ENCODE assay signal across 8 cellular contexts in the genomic region with DNA sequence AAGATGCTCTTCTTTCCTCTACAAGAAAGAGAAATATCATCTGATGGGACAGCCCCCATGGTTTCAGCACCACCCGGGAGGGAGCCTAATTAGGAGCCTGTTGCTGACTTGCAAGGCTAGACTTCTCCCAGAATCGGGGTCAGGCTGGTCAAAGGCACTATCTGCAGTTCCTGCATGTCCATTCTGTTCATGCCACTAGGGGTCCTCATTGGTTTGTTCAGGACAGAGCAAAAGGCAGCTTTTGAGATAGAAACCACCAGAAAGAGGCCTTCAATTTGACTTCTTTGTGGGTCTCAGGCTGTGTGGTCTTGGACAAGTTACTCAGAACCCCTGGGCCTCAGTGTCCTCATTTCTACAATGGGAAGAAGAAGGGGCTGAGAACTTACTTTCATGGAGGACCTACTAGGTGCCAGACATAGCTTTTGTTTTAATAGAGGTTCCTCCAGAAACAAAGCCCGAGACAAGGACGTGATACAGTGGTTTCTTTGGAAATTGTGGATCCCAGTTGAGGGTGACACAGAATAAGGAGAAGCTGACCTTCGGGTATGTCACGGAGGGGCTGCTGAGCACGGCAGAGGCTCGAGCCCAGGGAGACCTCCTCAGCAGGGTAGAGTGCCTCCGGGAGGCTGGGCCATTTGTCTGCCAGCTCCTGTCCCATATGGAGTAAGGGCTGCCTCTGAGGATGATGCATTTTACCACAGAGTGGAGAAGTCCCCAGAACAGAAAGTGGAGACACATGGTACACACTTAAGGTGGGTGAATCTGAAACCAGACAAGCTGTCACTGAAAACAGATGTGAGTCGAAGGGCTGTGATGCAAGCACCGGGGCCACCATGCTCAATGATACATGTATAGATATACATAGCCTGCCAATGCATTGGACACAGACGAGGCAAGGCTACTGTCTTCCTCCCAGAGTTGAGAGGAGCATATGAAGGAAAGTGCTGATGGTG. TPM values are rescaled to one million over a fixed set of nuclear protein-coding genes. Genes with fewer than 3 reads are reported as not detected.
A peak's percentile ranks its signal among the peaks of the same experiment; 100 is the strongest.
DNase-seq lines count a peak whose midpoint lies in the region; ATAC-seq and TF ChIP-seq lines count a peak whose summit lies in the region.
"Had no signal": no experiment of that assay in that cellular context is flagged by ENCODE, and none has a peak within 500 bp of the region (broad histone marks: within the 10 kb centered on the region; RNA-seq: fewer than 3 reads in every experiment).

No MANE protein-coding gene starts in this region.

- no peak overlapping the region for H3K4me3 ChIP-seq in NT2/D1 (ENCODE audit: insufficient read length, low read depth)
- no peak overlapping the region for H3K4me3 ChIP-seq in colonic mucosa
- no peak overlapping the region for H3K4me3 ChIP-seq in mesendoderm (ENCODE audit: low read length)
- H3K4me3 ChIP-seq in esophagus muscularis mucosa: no peak overlapping the region

- peak; percentile 86 for ATAC-seq in GM21360 (IDR thresholded peaks at IDR 0.05; ENCODE audit: unreplicated experiment)
- peak; percentile 64 for ATAC-seq in HG03521 (IDR thresholded peaks at IDR 0.05; ENCODE audit: unreplicated experiment)

- intact Hi-C loops in colonic mucosa (cut with DNase I): loop anchor here (5.0 kb wide), 1 partner anchor 259 kb away; no protein-coding TSS in a partner anchor
- intact Hi-C loops in esophagus muscularis mucosa (cut with DNase I): no loop called here

- H3K23ac ChIP-seq in mesendoderm (ENCODE audit: low read length): no peak overlapping the region

- H2AK5ac ChIP-seq in mesendoderm (ENCODE audit: low read length): no peak overlapping the region

- no peaks in the 10 kb centered on the region for H3K79me2 ChIP-seq in mesendoderm (ENCODE audit: control insufficient read depth, insufficient read depth, low read length)

- no peak overlapping the region for H3K27ac ChIP-seq in colonic mucosa
- H3K27ac ChIP-seq in mesendoderm (ENCODE audit: low read depth, low read length): no peak overlapping the region
- no peak overlapping the region for H3K27ac ChIP-seq in esophagus muscularis mucosa (replicated peaks in 1 of 4)

- H4K8ac ChIP-seq in mesendoderm (ENCODE audit: low read depth, low read length): no peak overlapping the region

- no peak overlapping the region for H2BK5ac ChIP-seq in mesendoderm (ENCODE audit: low read length)

- no peak for TF ChIP-seq POLR2A in esophagus muscularis mucosa (IDR thresholded peaks at IDR 0.05; ENCODE audit: low read depth)

- no peaks in the 10 kb centered on the region for H3K9me3 ChIP-seq in NT2/D1 (ENCODE audit: insufficient read depth, low read length)
- H3K9me3 ChIP-seq in colonic mucosa: no peaks in the 10 kb centered on the region
- no peaks in the 10 kb centered on the region for H3K9me3 ChIP-seq in esophagus muscularis mucosa

- no peaks in the 10 kb centered on the region for H3K79me1 ChIP-seq in mesendoderm (ENCODE audit: low read length)

- H2BK120ac ChIP-seq in mesendoderm (ENCODE audit: low read depth, low read length): no peak overlapping the region

- H3K4me1 ChIP-seq in NT2/D1 (ENCODE audit: insufficient read depth, insufficient read length): peaks cover 5% of the 10 kb centered on the region
- no peaks in the 10 kb centered on the region for H3K4me1 ChIP-seq in colonic mucosa
- H3K4me1 ChIP-seq in mesendoderm (ENCODE audit: control insufficient read depth, low read depth, low read length): peaks cover 4% of the 10 kb centered on the region
- H3K4me1 ChIP-seq in esophagus muscularis mucosa: no peaks in the 10 kb centered on the region

- no peak overlapping the region for H4K5ac ChIP-seq in mesendoderm (ENCODE audit: low read length)

- peak overlapping the region; percentile 43 for H3K4ac ChIP-seq in mesendoderm (ENCODE audit: low read depth, low read length)

- peak overlapping the region; percentile 58 for H3K56ac ChIP-seq in mesendoderm (ENCODE audit: low read length)

- peak; percentile 11 for DNase-seq in GM04503 (ENCODE audit: low read depth)
- DNase-seq in NT2/D1 (ENCODE audit: low read depth, low spot score): peak; percentile 89
- peak; percentile 58 for DNase-seq in colonic mucosa
- peak; percentile 92 for DNase-seq in mesendoderm
- no peak for DNase-seq in esophagus muscularis mucosa (ENCODE audit: extremely low spot score)

- WGBS in mesendoderm (ENCODE audit: extremely low coverage, insufficient coverage, low lambda C conversion rate): no CpG with 5 or more reads among the region's 12 CpGs
- 84% methylated on average over 8 of the region's 12 CpGs for WGBS in esophagus muscularis mucosa

- H3K36me3 ChIP-seq in NT2/D1 (ENCODE audit: insufficient read depth, insufficient read length, low read length) (no peaks in the 10 kb centered on the region), colonic mucosa (no peaks in the 10 kb centered on the region), mesendoderm (ENCODE audit: control insufficient read depth, insufficient read depth, low read length) (no peaks in the 10 kb centered on the region), esophagus muscularis mucosa (no peaks in the 10 kb centered on the region)

- H3K9ac ChIP-seq in NT2/D1 (ENCODE audit: insufficient read length, low read depth): no peak overlapping the region
- no peak overlapping the region for H3K9ac ChIP-seq in colonic mucosa (ENCODE audit: low read depth in 2 of 2, low read length in 2 of 2)
- no peak overlapping the region for H3K9ac ChIP-seq in mesendoderm (ENCODE audit: low read length)

- TF ChIP-seq CTCF in colonic mucosa (IDR thresholded peaks at IDR 0.05) (peak; percentile 54), esophagus muscularis mucosa (IDR thresholded peaks at IDR 0.05) (peak in 1 of 3 experiments; percentile 26)

- H3K18ac ChIP-seq in mesendoderm (ENCODE audit: low read length): peak overlapping the region; percentile 36

- H2BK15ac ChIP-seq in mesendoderm (replicated peaks; ENCODE audit: low read depth): no peak overlapping the region

- no peak for TF ChIP-seq EP300 in esophagus muscularis mucosa (IDR thresholded peaks at IDR 0.05)

- no peaks in the 10 kb centered on the region for H3K27me3 ChIP-seq in NT2/D1 (ENCODE audit: insufficient read depth, insufficient read length)
- no peaks in the 10 kb centered on the region for H3K27me3 ChIP-seq in colonic mucosa
- no peaks in the 10 kb centered on the region for H3K27me3 ChIP-seq in mesendoderm (ENCODE audit: insufficient read depth, low read length, poor library complexity)
- H3K27me3 ChIP-seq in esophagus muscularis mucosa: no peaks in the 10 kb centered on the region

- no peak overlapping the region for H3K4me2 ChIP-seq in mesendoderm (ENCODE audit: low read length)

RNA-seq across cellular contexts. Expression of a gene that starts 33.1 kb away (rescaled TPM):
- total RNA-seq in colonic mucosa (not detected), esophagus muscularis mucosa (not detected)
- polyA plus RNA-seq in mesendoderm (2013, experiment 1 of 2): not detected
- polyA plus RNA-seq in mesendoderm (2013, experiment 2 of 2): not detected
- total RNA-seq: activated naive CD4-positive, alpha-beta T cell treated with anti-CD3 and anti-CD28 coated beads, Interleukin-2, amount 50 U/mL, for 72 hours had no signal
